In the genomic region with DNA sequence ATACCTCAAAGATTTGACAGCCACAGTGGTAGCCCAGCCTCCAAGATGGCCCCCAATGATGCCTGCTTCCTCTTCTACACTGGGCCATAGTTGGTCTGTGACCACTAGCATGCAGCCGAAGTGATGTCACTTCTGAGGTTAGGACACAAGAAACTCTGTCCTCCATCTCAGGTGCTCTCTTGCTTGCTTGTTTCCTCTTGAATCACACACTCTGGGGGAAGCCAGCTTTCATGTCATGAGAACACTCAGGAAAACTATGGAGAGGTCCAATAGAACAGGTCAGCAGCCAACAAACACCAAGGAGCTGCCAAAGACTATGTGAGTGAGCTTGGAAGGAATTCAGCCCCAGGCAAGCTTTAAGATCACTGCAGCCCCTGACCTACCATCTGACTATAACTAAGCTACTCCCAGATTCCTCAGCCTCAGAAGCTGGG, we compare ENCODE assay signal across 11 cellular contexts. TPM values are rescaled to one million over a fixed set of nuclear protein-coding genes. Genes with fewer than 3 reads are reported as not detected.
DNase-seq lines count a peak whose midpoint lies in the region; ATAC-seq and TF ChIP-seq lines count a peak whose summit lies in the region.
"Had no signal": no experiment of that assay in that cellular context is flagged by ENCODE, and none has a peak within 500 bp of the region (broad histone marks: within the 10 kb centered on the region; RNA-seq: fewer than 3 reads in every experiment).

No MANE protein-coding gene starts in this region.

- ATAC-seq in heart left ventricle (no peak), GM21528 (IDR thresholded peaks at IDR 0.05; ENCODE audit: low FRiP score, unreplicated experiment) (no peak)

- H3K4me3 ChIP-seq in left ventricle myocardium inferior (no peak overlapping the region), heart left ventricle (no peak overlapping the region), kidney epithelial cell (ENCODE audit: low read depth, low read length) (no peak overlapping the region), uterus (no peak overlapping the region), tibial nerve (no peak overlapping the region)

- TF ChIP-seq POLR2A in heart left ventricle (IDR thresholded peaks at IDR 0.05) (no peak), uterus (IDR thresholded peaks at IDR 0.05) (no peak), tibial nerve (IDR thresholded peaks at IDR 0.05) (no peak)

- H3K36me3 ChIP-seq in left ventricle myocardium inferior (no peaks in the 10 kb centered on the region), heart left ventricle (no peaks in the 10 kb centered on the region), kidney epithelial cell (ENCODE audit: control insufficient read depth, insufficient read depth, low read length) (no peaks in the 10 kb centered on the region), uterus (no peaks in the 10 kb centered on the region), tibial nerve (peaks cover 0 to 3% (median 0%) of the 10 kb centered on the region in 3 donors)

- H3K27me3 ChIP-seq in left ventricle myocardium inferior (ENCODE audit: low read depth) (no peaks in the 10 kb centered on the region), heart left ventricle (no peaks in the 10 kb centered on the region), kidney epithelial cell (ENCODE audit: control insufficient read depth, insufficient read depth, low read length) (no peaks in the 10 kb centered on the region), uterus (no peaks in the 10 kb centered on the region), tibial nerve (no peaks in the 10 kb centered on the region)

- H3K27ac ChIP-seq in left ventricle myocardium inferior (replicated peaks) (peak overlapping the region; percentile 27), heart left ventricle (peak overlapping the region in 3 of 12 donors; percentile 7 to 8 (median 8)), uterus (peak overlapping the region; percentile 41 to 66), tibial nerve (peak overlapping the region in 1 of 4 donors; percentile 41)
- H3K27ac ChIP-seq: C4-2B had no signal

- WGBS in heart left ventricle, 4 donors: 73 to 100% (median 92%) methylated on average over 1 of the region's 1 CpG
- 67 to 100% methylated on average over 1 of the region's 1 CpG for WGBS in tibial nerve, 2 donors

- DNase-seq in left ventricle myocardium inferior (no peak), heart left ventricle (no peak), amniotic stem cell (lab: John Stamatoyannopoulos, UW) (peak; percentile 93), kidney epithelial cell (ENCODE audit: low read depth) (peak; percentile 68), uterus (peak; percentile 27 to 46), SIG-M5 (lab: John Stamatoyannopoulos, UW) (no peak), tibial nerve (ENCODE audit: low spot score in 2 of 2) (no peak)
- DNase-seq: activated naive CD4-positive, alpha-beta T cell treated with anti-CD3 and anti-CD28 coated beads, Interleukin-2, amount 50 U/mL, for 16 hours; NCI-H1694 had no signal

- intact Hi-C loops in left ventricle myocardium inferior (cut with micrococcal nuclease) (no loop called here), heart left ventricle (cut with DNase I) (loop anchor here in 7 of 10 donors (5.0 to 10.0 kb wide), 7 partner anchors 48 to 206 kb away; a partner anchor contains a TSS), uterus (cut with DNase I; ENCODE audit: low total_unique reads) (loop anchor here (10.0 kb wide), 1 partner anchor 76 kb away; a partner anchor contains a TSS)

- no peak for TF ChIP-seq EP300 in tibial nerve (IDR thresholded peaks at IDR 0.05)

- TF ChIP-seq CTCF in left ventricle myocardium inferior (IDR thresholded peaks at IDR 0.05; ENCODE audit: borderline replicate concordance) (no peak), heart left ventricle (IDR thresholded peaks at IDR 0.05) (no peak), kidney epithelial cell (IDR thresholded peaks at IDR 0.05; ENCODE audit: insufficient read depth, low read length, poor library complexity, severe bottlenecking) (no peak), uterus (IDR thresholded peaks at IDR 0.05) (no peak), tibial nerve (IDR thresholded peaks at IDR 0.05) (no peak)

- H3K4me1 ChIP-seq in left ventricle myocardium inferior (peaks cover 39% of the 10 kb centered on the region), heart left ventricle (peaks cover 0 to 29% (median 14%) of the 10 kb centered on the region in 12 donors), uterus (peaks cover 0 to 2% of the 10 kb centered on the region in 2 donors), tibial nerve (peaks cover 0 to 31% (median 10%) of the 10 kb centered on the region in 4 donors)

- H3K9me3 ChIP-seq in left ventricle myocardium inferior (replicated peaks) (no peaks in the 10 kb centered on the region), heart left ventricle (no peaks in the 10 kb centered on the region), uterus (no peaks in the 10 kb centered on the region), tibial nerve (no peaks in the 10 kb centered on the region)

RNA-seq across cellular contexts. Expression of a gene that starts 3.3 kb away (rescaled TPM):
- total RNA-seq in left ventricle myocardium inferior: 13.1 TPM
- total RNA-seq in heart left ventricle: 10 to 100 TPM in 8 of 9 donors, 1 to 10 TPM in 1; 8.9 to 22.4 (median 15.1) TPM
- 10 to 100 TPM in 1 of 2 donors, 1 to 10 TPM in 1; 6.5 to 12.1 TPM for polyA plus RNA-seq in heart left ventricle
- 47.9 and 61.3 TPM in 2 replicates for total RNA-seq in kidney epithelial cell
- 10 to 100 TPM in 3 of 4 donors, 1 to 10 TPM in 1; 7.7 to 47.0 (median 27.7) TPM for total RNA-seq in uterus
- total RNA-seq in tibial nerve: 10 to 100 TPM; 30.6 to 50.9 (median 42.6) TPM

Comparison
In these comparisons a context has a peak if more than half of its experiments do, and no peak if none do; other contexts are left out.
1. DNase-seq: peak in amniotic stem cell (single experiment), kidney epithelial cell (single experiment) and uterus (2 of 2); none in left ventricle myocardium inferior (single experiment), heart left ventricle (0 of 5), SIG-M5 (single experiment) and tibial nerve (0 of 2).